Comparison of ENCODE assay signal across 20 cellular contexts in genomic region chr1:37038703-37039093, GRCh38. TPM values are rescaled to one million over a fixed set of nuclear protein-coding genes. Genes with fewer than 3 reads are reported as not detected.
A peak's percentile ranks its signal among the peaks of the same experiment; 100 is the strongest.
DNase-seq lines count a peak whose midpoint lies in the region; ATAC-seq and TF ChIP-seq lines count a peak whose summit lies in the region.
"Had no signal": no experiment of that assay in that cellular context is flagged by ENCODE, and none has a peak within 500 bp of the region (broad histone marks: within the 10 kb centered on the region; RNA-seq: fewer than 3 reads in every experiment).

No MANE protein-coding gene starts in this region.

- no peaks in the 10 kb centered on the region for H3K9me3 Mint-ChIP-seq in WTC11
- H3K9me3 Mint-ChIP-seq: activated naive CD8-positive, alpha-beta T cell treated with anti-CD3 and anti-CD28 coated beads, Interleukin-2, amount 50 U/mL, for 24 hours; nephron; stimulated activated naive B cell treated with anti-CD40 and anti-IgM and Interleukin-4, amounts not matched to agents 10 μg/mL and 1 μg/mL and 100 μg/mL, for 72 hours; T-cell had no signal

- POLR2A ChIA-PET in WTC11 (lab: Charles Lee): no interaction called here

- peaks cover 45% of the 10 kb centered on the region for H3K27me3 Mint-ChIP-seq in WTC11 (ENCODE audit: low read depth)

- DNase-seq in COLO668 (lab: John Stamatoyannopoulos, UW; ENCODE audit: unreplicated experiment): peak; percentile 98
- DNase-seq in NCI-H1417 (lab: John Stamatoyannopoulos, UW): peak; percentile 84 to 98 (median 94)
- peak; percentile 71 for DNase-seq in NCI-H2171 (lab: John Stamatoyannopoulos, UW)
- DNase-seq in WTC11 (ENCODE audit: low spot score): no peak
- DNase-seq in cortex of kidney (lab: John Stamatoyannopoulos, UW): no peak
- DNase-seq in NCI-H446 (lab: John Stamatoyannopoulos, UW): no peak
- DNase-seq: activated CD4-positive, alpha-beta T cell treated with anti-CD3 and anti-CD28 coated beads, Interleukin-2, amount 50 U/mL, for 1 hour; activated effector memory CD4-positive, alpha-beta T cell treated with anti-CD3 and anti-CD28 coated beads, Interleukin-2, amount 50 U/mL, for 16 hours; activated naive CD8-positive, alpha-beta T cell treated with anti-CD3 and anti-CD28 coated beads, Interleukin-2, amount 50 U/mL, for 24 hours; brain microvascular endothelial cell; KBM-7; left colon; Right ventricle myocardium superior; stimulated activated CD4-positive, alpha-beta T cell treated with anti-CD3 and anti-CD28 coated beads, Interleukin-1b, Interleukin-23, amount 100 ng/mL, for 48 hours; stimulated activated naive B cell treated with anti-CD40 and anti-IgM and Interleukin-4, amounts not matched to agents 10 μg/mL and 1 μg/mL and 100 μg/mL, for 72 hours; T-cell had no signal

- ATAC-seq in WTC11 (no peak), HG03442 (IDR thresholded peaks at IDR 0.05; ENCODE audit: unreplicated experiment) (no peak), HG02642 (IDR thresholded peaks at IDR 0.05; ENCODE audit: poor library complexity, unreplicated experiment) (no peak)
- ATAC-seq: activated naive CD8-positive, alpha-beta T cell treated with anti-CD3 and anti-CD28 coated beads, Interleukin-2, amount 50 U/mL, for 24 hours; left colon; stimulated activated naive B cell treated with anti-CD40 and anti-IgM and Interleukin-4, amounts not matched to agents 10 μg/mL and 1 μg/mL and 100 μg/mL, for 72 hours; T-cell had no signal

- TF ChIP-seq CTCF in WTC11 (IDR thresholded peaks at IDR 0.05): no peak

- H3K36me3 Mint-ChIP-seq in WTC11: no peaks in the 10 kb centered on the region
- H3K36me3 Mint-ChIP-seq: stimulated activated naive B cell treated with anti-CD40 and anti-IgM and Interleukin-4, amounts not matched to agents 10 μg/mL and 1 μg/mL and 100 μg/mL, for 72 hours; T-cell had no signal

- no peak overlapping the region for H3K27ac Mint-ChIP-seq in WTC11
- H3K27ac Mint-ChIP-seq: activated naive CD8-positive, alpha-beta T cell treated with anti-CD3 and anti-CD28 coated beads, Interleukin-2, amount 50 U/mL, for 24 hours; nephron; stimulated activated naive B cell treated with anti-CD40 and anti-IgM and Interleukin-4, amounts not matched to agents 10 μg/mL and 1 μg/mL and 100 μg/mL, for 72 hours; T-cell had no signal

- H3K4me1 Mint-ChIP-seq in WTC11: peaks cover 87% of the 10 kb centered on the region

- peak overlapping the region; percentile 49 for H3K4me3 Mint-ChIP-seq in WTC11
- H3K4me3 Mint-ChIP-seq: activated naive CD8-positive, alpha-beta T cell treated with anti-CD3 and anti-CD28 coated beads, Interleukin-2, amount 50 U/mL, for 24 hours; stimulated activated naive B cell treated with anti-CD40 and anti-IgM and Interleukin-4, amounts not matched to agents 10 μg/mL and 1 μg/mL and 100 μg/mL, for 72 hours; T-cell had no signal

- CTCF ChIA-PET in WTC11 (lab: Charles Lee): interaction anchor here (1.0 to 1.9 kb wide), 11 partner anchors 10 to 496 kb away, joined by 3 to 11 read pairs (median 4); no protein-coding TSS in a partner anchor

TF ChIP-seq in WTC11, 78 proteins besides CTCF, POLR2A, EP300 and RAD21:
- TF ChIP-seq ZNF671 (CRISPR knock-in tag; IDR thresholded peaks at IDR 0.05): no peak
- no peak for TF ChIP-seq ZNF281 (CRISPR knock-in tag; IDR thresholded peaks at IDR 0.05)
- TF ChIP-seq HMGA2 (CRISPR knock-in tag; IDR thresholded peaks at IDR 0.05): no peak
- TF ChIP-seq SOX15 (CRISPR knock-in tag; IDR thresholded peaks at IDR 0.05): no peak
- no peak for TF ChIP-seq ZNF396 (CRISPR knock-in tag; IDR thresholded peaks at IDR 0.05; ENCODE audit: borderline replicate concordance)
- TF ChIP-seq ATF1 (CRISPR knock-in tag; IDR thresholded peaks at IDR 0.05): no peak
- no peak for TF ChIP-seq ZMAT4 (CRISPR knock-in tag; IDR thresholded peaks at IDR 0.05)
- TF ChIP-seq ZNF121 (CRISPR knock-in tag; IDR thresholded peaks at IDR 0.05): no peak
- no peak for TF ChIP-seq MAX (CRISPR knock-in tag; IDR thresholded peaks at IDR 0.05)
- no peak for TF ChIP-seq NFYB (CRISPR knock-in tag; conservative IDR thresholded peaks at IDR 0.05; ENCODE audit: low read depth)
- no peak for TF ChIP-seq KAT7 (CRISPR knock-in tag; IDR thresholded peaks at IDR 0.05; ENCODE audit: borderline replicate concordance)
- no peak for TF ChIP-seq ZNF425 (CRISPR knock-in tag; conservative IDR thresholded peaks at IDR 0.05)
- no peak for TF ChIP-seq NR3C1 (CRISPR knock-in tag; conservative IDR thresholded peaks at IDR 0.05; ENCODE audit: low read depth)
- no peak for TF ChIP-seq ZNF232 (CRISPR knock-in tag; IDR thresholded peaks at IDR 0.05)
- no peak for TF ChIP-seq ZBTB21 (CRISPR knock-in tag; IDR thresholded peaks at IDR 0.05; ENCODE audit: borderline replicate concordance)
- TF ChIP-seq E2F4 (CRISPR knock-in tag; IDR thresholded peaks at IDR 0.05; ENCODE audit: borderline replicate concordance, low read depth): no peak

RNA-seq across cellular contexts. Expression of gene GRIK3, which starts 4.4 kb away (rescaled TPM):
- 3.7 to 5.5 TPM (median 4.3 TPM) in 3 replicates for total RNA-seq in WTC11 (2021)
- total RNA-seq: Calu3 had no signal

Comparison
In these comparisons a context has a peak if more than half of its experiments do, and no peak if none do; other contexts are left out.
1. DNase-seq: peak in COLO668 (single experiment), NCI-H1417 (3 of 3) and NCI-H2171 (single experiment); none in WTC11 (single experiment), cortex of kidney (single experiment) and NCI-H446 (0 of 2).